22 cellular contexts compared by ENCODE assay signal in the genomic region with DNA sequence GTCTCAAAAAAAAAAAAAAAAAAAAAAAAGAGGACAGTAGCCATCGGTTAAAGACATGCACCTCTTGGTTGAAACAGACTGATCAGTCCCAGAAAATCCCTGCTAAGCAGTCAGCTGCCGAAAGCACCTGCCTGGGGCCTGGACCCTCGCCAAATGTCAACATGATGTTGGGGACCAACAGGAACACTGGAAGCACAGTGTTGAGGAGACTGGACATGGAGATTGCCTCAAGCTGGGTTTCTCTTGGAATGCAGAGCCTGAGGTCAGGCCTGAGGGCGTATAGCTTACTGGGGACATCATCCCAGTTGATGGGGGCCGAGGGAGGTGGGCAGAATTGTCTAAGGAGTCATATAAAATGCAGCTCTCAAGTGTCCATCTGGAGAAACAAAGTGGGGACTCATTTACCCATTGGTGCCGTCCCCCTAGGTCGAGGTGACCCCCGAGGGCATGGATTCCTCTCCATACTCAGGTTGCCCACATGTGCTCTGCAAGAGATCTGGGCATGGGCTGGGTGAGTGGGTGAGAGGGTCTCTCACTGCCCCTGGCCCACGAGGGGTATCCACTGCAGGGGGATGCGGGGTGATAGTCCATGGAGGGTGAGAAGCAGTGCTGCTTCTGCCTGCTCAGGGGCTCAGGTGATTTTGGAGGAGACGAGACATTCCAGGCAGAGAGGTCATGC.
"Had no signal": no experiment of that assay in that cellular context is flagged by ENCODE, and none has a peak within 500 bp of the region (broad histone marks: within the 10 kb centered on the region; RNA-seq: fewer than 3 reads in every experiment).

No MANE protein-coding gene starts in this region.

- H3K4me3 Mint-ChIP-seq: activated B cell treated with CpG ODN at 0.5 μM for 24 hours; activated CD4-positive, alpha-beta T cell treated with anti-CD3 and anti-CD28 coated beads, Interleukin-2, amount 10 ng/mL, durations not matched to agents 24 days and 14 days; activated CD8-positive, alpha-beta memory T cell treated with anti-CD3 and anti-CD28 coated beads, Interleukin-2, amount 10 ng/mL, durations not matched to agents 7 days and 5 days; activated naive CD8-positive, alpha-beta T cell treated with anti-CD3 and anti-CD28 coated beads, Interleukin-2, amount 50 U/mL, for 24 hours; activated T-cell treated with anti-CD3 and anti-CD28 coated beads, Interleukin-2, amount 50 U/mL, for 24 hours; T-helper 1 cell treated with Interleukin-12 subunit alpha and Interleukin-12 subunit beta and Interleukin-4 antibody, amounts not matched to agents 30 μg/mL and 1 μg/mL, for 36 hours had no signal

- H3K36me3 Mint-ChIP-seq: activated CD8-positive, alpha-beta memory T cell treated with anti-CD3 and anti-CD28 coated beads, Interleukin-2, amount 10 ng/mL, durations not matched to agents 7 days and 5 days; activated naive CD4-positive, alpha-beta T cell treated with anti-CD3 and anti-CD28 coated beads, Interleukin-2, amount 50 U/mL, for 72 hours had no signal

- H3K4me1 Mint-ChIP-seq: activated B cell treated with CpG ODN at 0.5 μM for 24 hours; activated CD4-positive, alpha-beta T cell treated with anti-CD3 and anti-CD28 coated beads, Interleukin-2, amount 10 ng/mL, durations not matched to agents 24 days and 14 days; activated CD8-positive, alpha-beta memory T cell treated with anti-CD3 and anti-CD28 coated beads, Interleukin-2, amount 10 ng/mL, durations not matched to agents 7 days and 5 days; activated naive CD8-positive, alpha-beta T cell treated with anti-CD3 and anti-CD28 coated beads, Interleukin-2, amount 50 U/mL, for 24 hours had no signal

- DNase-seq: activated B cell treated with CpG ODN at 0.5 μM for 24 hours; activated CD4-positive, alpha-beta T cell treated with anti-CD3 and anti-CD28 coated beads for 1 hour; activated CD4-positive, alpha-beta T cell treated with anti-CD3 and anti-CD28 coated beads, Interleukin-2, amount 10 ng/mL, durations not matched to agents 24 days and 14 days; activated CD4-positive, alpha-beta T cell treated with anti-CD3 and anti-CD28 coated beads, Interleukin-2, amount 50 U/mL, for 48 hours; activated CD8-positive, alpha-beta memory T cell treated with anti-CD3 and anti-CD28 coated beads, Interleukin-2, amount 10 ng/mL, durations not matched to agents 7 days and 5 days; activated effector memory CD4-positive, alpha-beta T cell treated with anti-CD3 and anti-CD28 coated beads, Interleukin-2, amount 50 U/mL, for 16 hours; activated naive CD4-positive, alpha-beta T cell treated with Interleukin-2 at 50 U/mL for 16 hours; activated naive CD8-positive, alpha-beta T cell treated with anti-CD3 and anti-CD28 coated beads, Interleukin-2, amount 50 U/mL, for 24 hours; activated T-cell treated with anti-CD3 and anti-CD28 coated beads, Interleukin-2, amount 50 U/mL, for 24 hours; amniotic stem cell; body of pancreas; central memory CD4-positive, alpha-beta T cell; MG63; NCI-H1930; NCI-H2107; NCI-H226; NCI-H510A; NCI-H526 treated with DMSO at 0.1 percent for 48 hours; NCI-H82; Peyer's patch had no signal

- H3K9me3 Mint-ChIP-seq: activated B cell treated with CpG ODN at 0.5 μM for 24 hours; activated CD4-positive, alpha-beta T cell treated with anti-CD3 and anti-CD28 coated beads, Interleukin-2, amount 10 ng/mL, durations not matched to agents 24 days and 14 days; activated naive CD4-positive, alpha-beta T cell treated with anti-CD3 and anti-CD28 coated beads, Interleukin-2, amount 50 U/mL, for 72 hours; activated naive CD8-positive, alpha-beta T cell treated with anti-CD3 and anti-CD28 coated beads, Interleukin-2, amount 50 U/mL, for 24 hours; activated T-cell treated with anti-CD3 and anti-CD28 coated beads, Interleukin-2, amount 50 U/mL, for 24 hours; T-helper 1 cell treated with Interleukin-12 subunit alpha and Interleukin-12 subunit beta and Interleukin-4 antibody, amounts not matched to agents 30 μg/mL and 1 μg/mL, for 36 hours had no signal

- H3K27ac Mint-ChIP-seq: activated B cell treated with CpG ODN at 0.5 μM for 24 hours; activated CD4-positive, alpha-beta T cell treated with anti-CD3 and anti-CD28 coated beads, Interleukin-2, amount 10 ng/mL, durations not matched to agents 24 days and 14 days; activated CD8-positive, alpha-beta memory T cell treated with anti-CD3 and anti-CD28 coated beads, Interleukin-2, amount 10 ng/mL, durations not matched to agents 7 days and 5 days; activated naive CD8-positive, alpha-beta T cell treated with anti-CD3 and anti-CD28 coated beads, Interleukin-2, amount 50 U/mL, for 24 hours; activated T-cell treated with anti-CD3 and anti-CD28 coated beads, Interleukin-2, amount 50 U/mL, for 24 hours; T-helper 1 cell treated with Interleukin-12 subunit alpha and Interleukin-12 subunit beta and Interleukin-4 antibody, amounts not matched to agents 30 μg/mL and 1 μg/mL, for 36 hours had no signal

- ATAC-seq: activated CD8-positive, alpha-beta memory T cell treated with anti-CD3 and anti-CD28 coated beads, Interleukin-2, amount 10 ng/mL, durations not matched to agents 7 days and 5 days; activated naive CD4-positive, alpha-beta T cell treated with anti-CD3 and anti-CD28 coated beads, Interleukin-2, amount 50 U/mL, for 72 hours; activated naive CD8-positive, alpha-beta T cell treated with anti-CD3 and anti-CD28 coated beads, Interleukin-2, amount 50 U/mL, for 24 hours; body of pancreas had no signal

- H3K27me3 Mint-ChIP-seq: activated CD4-positive, alpha-beta T cell treated with anti-CD3 and anti-CD28 coated beads, Interleukin-2, amount 10 ng/mL, durations not matched to agents 24 days and 14 days; activated naive CD8-positive, alpha-beta T cell treated with anti-CD3 and anti-CD28 coated beads, Interleukin-2, amount 50 U/mL, for 24 hours had no signal
